In the genomic region with DNA sequence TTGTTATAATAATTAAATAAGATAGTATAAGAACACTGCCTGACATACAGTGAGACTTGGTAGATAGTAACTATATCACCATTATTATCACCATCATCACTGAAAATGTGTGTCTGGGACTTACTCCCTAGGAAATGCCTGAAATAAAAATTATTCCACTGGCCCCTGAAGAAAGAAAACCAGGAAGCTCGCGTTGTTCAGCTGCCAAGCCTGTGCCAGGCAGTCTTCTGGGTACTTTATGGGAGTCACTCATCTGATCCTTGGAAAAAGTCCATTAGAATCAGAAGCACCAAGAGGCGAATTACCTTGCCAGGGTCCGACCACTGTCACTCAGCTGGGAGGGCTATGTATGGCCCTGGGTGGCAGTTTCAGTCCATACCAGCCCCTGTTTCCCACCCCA, we compare ENCODE assay signal across 19 cellular contexts.
A peak's percentile ranks its signal among the peaks of the same experiment; 100 is the strongest.
DNase-seq lines count a peak whose midpoint lies in the region; ATAC-seq, FAIRE-seq and TF ChIP-seq lines count a peak whose summit lies in the region.
"Had no signal": no experiment of that assay in that cellular context is flagged by ENCODE, and none has a peak within 500 bp of the region (broad histone marks: within the 10 kb centered on the region; RNA-seq: fewer than 3 reads in every experiment).

No MANE protein-coding gene starts in this region.

- H3K9ac ChIP-seq in colonic mucosa (ENCODE audit: low read depth in 2 of 2, low read length in 2 of 2) (peak overlapping the region in 1 of 2 donors; percentile 62), HepG2 (ENCODE audit: insufficient read depth, low read depth, low read length) (peak overlapping the region; percentile 19)

- no peaks in the 10 kb centered on the region for H3K36me3 ChIP-seq in colonic mucosa
- no peaks in the 10 kb centered on the region for H3K36me3 ChIP-seq in HepG2 (replicated peaks in 1 of 2; ENCODE audit: control insufficient read depth in 1 of 2, insufficient read depth in 2 of 2, low read length in 2 of 2)
- no peaks in the 10 kb centered on the region for H3K36me3 ChIP-seq in muscle layer of duodenum (ENCODE audit: control insufficient read depth in 1 of 2, insufficient read depth in 2 of 2, low read length in 2 of 2)

- in situ Hi-C loops in HepG2 (cut with HindIII; ENCODE audit: extremely low pct_ligation_motif_present, low pct_unique_long_range_greater_than_20kb) = no loop called here

- TF ChIP-seq CTCF in colonic mucosa (IDR thresholded peaks at IDR 0.05) (no peak), HepG2 (CRISPR knock-in tag; IDR thresholded peaks at IDR 0.05) (no peak)

- H3K27ac ChIP-seq in colonic mucosa = peak overlapping the region; percentile 92
- peak overlapping the region; percentile 83 for H3K27ac ChIP-seq in HepG2 (ENCODE audit: extremely low read length, insufficient read depth, low read length)
- H3K27ac ChIP-seq in muscle layer of duodenum (ENCODE audit: low read length) = peak overlapping the region; percentile 76

- ATAC-seq in HepG2 = no peak
- ATAC-seq: GM12878, PC-3 had no signal

- H4K20me1 ChIP-seq in HepG2 (ENCODE audit: insufficient read depth, low read length) = no peaks in the 10 kb centered on the region

- peak; percentile 46 for DNase-seq in colonic mucosa
- no peak for DNase-seq in HepG2 (ENCODE audit: low spot score)
- no peak for DNase-seq in DMS 273 (lab: John Stamatoyannopoulos, UW; ENCODE audit: unreplicated experiment)
- DNase-seq in AG08396 (ENCODE audit: low spot score) = no peak
- no peak for DNase-seq in activated CD4-positive, CD25-positive, alpha-beta regulatory T cell (lab: John Stamatoyannopoulos, UW)
- no peak for DNase-seq in NCI-H1105 treated with DMSO at 0.1 percent for 48 hours (lab: John Stamatoyannopoulos, UW)
- DNase-seq: CD4-positive, CD25-positive, alpha-beta regulatory T cell; EL; KG1; NCI-H1417; NCI-H187 treated with DMSO at 0.1 percent for 48 hours; NCI-H226; NCI-H524 treated with DMSO at 0.1 percent for 48 hours; PC-3 had no signal

- no peaks in the 10 kb centered on the region for H3K79me2 ChIP-seq in HepG2 (ENCODE audit: insufficient read depth, low read length)

- intact Hi-C loops in colonic mucosa (cut with DNase I) (no loop called here), HepG2 (cut with micrococcal nuclease; ENCODE audit: unreplicated experiment) (no loop called here)

- TF ChIP-seq EP300 in HepG2 (IDR thresholded peaks at IDR 0.05; ENCODE audit: low read depth in 2 of 2, low read length in 2 of 2) (no peak), HepG2 (CRISPR knock-in tag; IDR thresholded peaks at IDR 0.05; ENCODE audit: borderline replicate concordance) (no peak)

- no peaks in the 10 kb centered on the region for H3K9me3 ChIP-seq in colonic mucosa
- H3K9me3 ChIP-seq in HepG2 (ENCODE audit: low read length) = no peaks in the 10 kb centered on the region
- no peaks in the 10 kb centered on the region for H3K9me3 ChIP-seq in muscle layer of duodenum (ENCODE audit: control insufficient read depth in 1 of 2, low read length in 2 of 2)
- H3K9me3 ChIP-seq: Caco-2 had no signal

- POLR2A ChIA-PET in HepG2 (lab: Yijun Ruan, JAX) = interaction anchor here (3.0 kb wide), 1 partner anchor 10 kb away, joined by 19 read pairs; no protein-coding TSS in a partner anchor

- no peak for TF ChIP-seq RAD21 in HepG2 (CRISPR knock-in tag; IDR thresholded peaks at IDR 0.05)

- FAIRE-seq in HepG2 (lab: Jason Lieb, UNC) = no peak
- FAIRE-seq: GM12878, GM18507, H1 had no signal

- WGBS in HepG2 (ENCODE audit: low lambda C conversion rate) = 100% methylated on average over 4 of the region's 4 CpGs

- peak overlapping the region; percentile 50; the same call in 1 of the 2 replicates for H3K4me2 ChIP-seq in HepG2 (ENCODE audit: low read depth, low read length)

- CTCF ChIA-PET in HepG2 (lab: Yijun Ruan, JAX; ENCODE audit: low intra/inter-chr PET ratio, low total read pairs) = no interaction called here

- no peak overlapping the region for H2AFZ ChIP-seq in HepG2 (ENCODE audit: low read length)

- no peak for TF ChIP-seq POLR2A in HepG2 (IDR thresholded peaks at IDR 0.05; ENCODE audit: insufficient read depth in 1 of 2, low read depth in 2 of 2, low read length in 2 of 2)

- H3K4me3 ChIP-seq in colonic mucosa = no peak overlapping the region
- no peak overlapping the region for H3K4me3 ChIP-seq in HepG2 (replicated peaks in 1 of 3; ENCODE audit: insufficient read depth in 1 of 3, low read depth in 2 of 3, low read length in 3 of 3)
- H3K4me3 ChIP-seq in muscle layer of duodenum (ENCODE audit: low read depth in 1 of 2, low read length in 2 of 2) = no peak overlapping the region
- H3K4me3 ChIP-seq: GM12878 had no signal

- H3K4me1 ChIP-seq in colonic mucosa (peaks cover 6% of the 10 kb centered on the region), HepG2 (ENCODE audit: insufficient read depth, low read length) (peaks cover 71% of the 10 kb centered on the region), muscle layer of duodenum (ENCODE audit: control insufficient read depth in 1 of 2, insufficient read depth in 2 of 2, low read length in 2 of 2) (peaks cover 0 to 3% of the 10 kb centered on the region in 2 donors)

- no peaks in the 10 kb centered on the region for H3K27me3 ChIP-seq in colonic mucosa
- no peaks in the 10 kb centered on the region for H3K27me3 ChIP-seq in HepG2 (ENCODE audit: control insufficient read depth in 1 of 2, insufficient read depth in 2 of 2, low read length in 2 of 2)
- H3K27me3 ChIP-seq in muscle layer of duodenum (ENCODE audit: low read depth, low read length) = no peaks in the 10 kb centered on the region

- BruUV-seq in HepG2 (replicated peaks; lab: Mats Ljungman, UMichigan) = TSS peak; percentile 90

TF ChIP-seq in HepG2, 621 proteins besides CTCF, POLR2A, EP300 and RAD21:
- TF ChIP-seq ZNF230 (CRISPR knock-in tag; IDR thresholded peaks at IDR 0.05) (no peak), ZNF776 (CRISPR knock-in tag; IDR thresholded peaks at IDR 0.05) (no peak)
- TF ChIP-seq, protein P1, sequence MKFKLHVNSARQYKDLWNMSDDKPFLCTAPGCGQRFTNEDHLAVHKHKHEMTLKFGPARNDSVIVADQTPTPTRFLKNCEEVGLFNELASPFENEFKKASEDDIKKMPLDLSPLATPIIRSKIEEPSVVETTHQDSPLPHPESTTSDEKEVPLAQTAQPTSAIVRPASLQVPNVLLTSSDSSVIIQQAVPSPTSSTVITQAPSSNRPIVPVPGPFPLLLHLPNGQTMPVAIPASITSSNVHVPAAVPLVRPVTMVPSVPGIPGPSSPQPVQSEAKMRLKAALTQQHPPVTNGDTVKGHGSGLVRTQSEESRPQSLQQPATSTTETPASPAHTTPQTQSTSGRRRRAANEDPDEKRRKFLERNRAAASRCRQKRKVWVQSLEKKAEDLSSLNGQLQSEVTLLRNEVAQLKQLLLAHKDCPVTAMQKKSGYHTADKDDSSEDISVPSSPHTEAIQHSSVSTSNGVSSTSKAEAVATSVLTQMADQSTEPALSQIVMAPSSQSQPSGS (CRISPR knock-in tag; IDR thresholded peaks at IDR 0.05) = no peak
- TF ChIP-seq, protein P2, sequence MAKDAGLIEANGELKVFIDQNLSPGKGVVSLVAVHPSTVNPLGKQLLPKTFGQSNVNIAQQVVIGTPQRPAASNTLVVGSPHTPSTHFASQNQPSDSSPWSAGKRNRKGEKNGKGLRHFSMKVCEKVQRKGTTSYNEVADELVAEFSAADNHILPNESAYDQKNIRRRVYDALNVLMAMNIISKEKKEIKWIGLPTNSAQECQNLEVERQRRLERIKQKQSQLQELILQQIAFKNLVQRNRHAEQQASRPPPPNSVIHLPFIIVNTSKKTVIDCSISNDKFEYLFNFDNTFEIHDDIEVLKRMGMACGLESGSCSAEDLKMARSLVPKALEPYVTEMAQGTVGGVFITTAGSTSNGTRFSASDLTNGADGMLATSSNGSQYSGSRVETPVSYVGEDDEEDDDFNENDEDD (CRISPR knock-in tag; IDR thresholded peaks at IDR 0.05; ENCODE audit: borderline replicate concordance) = no peak
TF ChIP-seq in HepG2: peak in this region for 0.
